ENCODE assay signal across 9 cellular contexts in the genomic region with DNA sequence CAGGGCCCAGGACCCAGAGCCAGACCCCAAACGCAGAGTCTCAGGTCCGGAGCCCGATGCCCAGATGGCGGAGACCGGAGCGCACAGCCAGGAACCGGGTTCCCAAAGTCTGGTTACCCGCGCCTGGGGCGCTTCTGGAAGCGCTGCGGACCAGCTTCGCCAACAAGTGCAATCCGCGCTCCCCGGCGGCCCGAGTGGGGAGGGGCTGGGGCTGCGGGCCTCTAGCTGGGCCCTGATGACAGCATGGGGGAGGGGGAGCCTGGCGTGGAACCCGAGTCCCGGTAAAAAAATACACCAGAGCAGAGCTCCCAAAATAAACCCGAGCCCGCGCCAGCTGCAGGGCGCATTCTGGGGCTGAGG. TPM values are rescaled to one million over a fixed set of nuclear protein-coding genes. Genes with fewer than 3 reads are reported as not detected.
DNase-seq lines count a peak whose midpoint lies in the region; ATAC-seq and TF ChIP-seq lines count a peak whose summit lies in the region.
"Had no signal": no experiment of that assay in that cellular context is flagged by ENCODE, and none has a peak within 500 bp of the region (broad histone marks: within the 10 kb centered on the region; RNA-seq: fewer than 3 reads in every experiment).

No MANE protein-coding gene starts in this region.

- DNase-seq in DMS53 (lab: John Stamatoyannopoulos, UW) = peak; percentile 43
- no peak for DNase-seq in DMS53 treated with DMSO at 0.1 percent for 48 hours (lab: John Stamatoyannopoulos, UW; ENCODE audit: unreplicated experiment)
- DNase-seq in stimulated activated naive B cell treated with anti-CD40 and anti-IgM and Interleukin-4, amounts not matched to agents 10 μg/mL and 1 μg/mL and 100 μg/mL, for 72 hours = no peak
- DNase-seq in activated CD4-positive, alpha-beta T cell treated with anti-CD3 and anti-CD28 coated beads, Interleukin-2, amount 10 ng/mL, durations not matched to agents 7 days and 5 days = no peak

- no peak for TF ChIP-seq POLR2A in GM18505 (IDR thresholded peaks at IDR 0.05; ENCODE audit: borderline replicate concordance, extremely low read depth, insufficient read depth, insufficient read length)

- H3K27me3 Mint-ChIP-seq in stimulated activated naive B cell treated with anti-CD40 and anti-IgM and Interleukin-4, amounts not matched to agents 10 μg/mL and 1 μg/mL and 100 μg/mL, for 72 hours = peaks cover 47 to 57% of the 10 kb centered on the region in 2 donors
- H3K27me3 Mint-ChIP-seq in activated CD4-positive, alpha-beta T cell treated with anti-CD3 and anti-CD28 coated beads, Interleukin-2, amount 10 ng/mL, durations not matched to agents 7 days and 5 days = peaks cover 41% of the 10 kb centered on the region

- peak overlapping the region; percentile 11 to 69 for H3K4me3 Mint-ChIP-seq in stimulated activated naive B cell treated with anti-CD40 and anti-IgM and Interleukin-4, amounts not matched to agents 10 μg/mL and 1 μg/mL and 100 μg/mL, for 72 hours
- H3K4me3 Mint-ChIP-seq in activated CD4-positive, alpha-beta T cell treated with anti-CD3 and anti-CD28 coated beads, Interleukin-2, amount 10 ng/mL, durations not matched to agents 7 days and 5 days = no peak overlapping the region

- H3K9me3 Mint-ChIP-seq in stimulated activated naive B cell treated with anti-CD40 and anti-IgM and Interleukin-4, amounts not matched to agents 10 μg/mL and 1 μg/mL and 100 μg/mL, for 72 hours = no peaks in the 10 kb centered on the region
- no peaks in the 10 kb centered on the region for H3K9me3 Mint-ChIP-seq in activated CD4-positive, alpha-beta T cell treated with anti-CD3 and anti-CD28 coated beads, Interleukin-2, amount 10 ng/mL, durations not matched to agents 7 days and 5 days
- H3K9me3 Mint-ChIP-seq: activated T-helper 17 cell treated with anti-CD3 and anti-CD28 coated beads, Interleukin-2, amount 50 U/mL, for 72 hours had no signal

- peak overlapping the region; percentile 65 for H3K27ac ChIP-seq in angular gyrus (ENCODE audit: low read depth, low read length)

- no peak for ATAC-seq in stimulated activated naive B cell treated with anti-CD40 and anti-IgM and Interleukin-4, amounts not matched to agents 10 μg/mL and 1 μg/mL and 100 μg/mL, for 72 hours (replicated peaks)
- ATAC-seq in HG03521 (IDR thresholded peaks at IDR 0.05; ENCODE audit: unreplicated experiment) (no peak), GM18505 (IDR thresholded peaks at IDR 0.05; ENCODE audit: unreplicated experiment) (no peak)

- CTCF ChIA-PET in activated CD4-positive, alpha-beta T cell treated with anti-CD3 and anti-CD28 coated beads, Interleukin-2, amount 10 ng/mL, durations not matched to agents 7 days and 5 days (lab: Charles Lee) = interaction anchor here (0.6 to 3.9 kb wide), 9 partner anchors 8 to 1211 kb away, joined by 3 to 31 read pairs (median 5); no protein-coding TSS in a partner anchor

- peaks cover 2% of the 10 kb centered on the region for H3K9me3 ChIP-seq in iPS-18c (ENCODE audit: control insufficient read depth, insufficient read depth, low read length)

- H3K27ac Mint-ChIP-seq in stimulated activated naive B cell treated with anti-CD40 and anti-IgM and Interleukin-4, amounts not matched to agents 10 μg/mL and 1 μg/mL and 100 μg/mL, for 72 hours = no peak overlapping the region
- no peak overlapping the region for H3K27ac Mint-ChIP-seq in activated CD4-positive, alpha-beta T cell treated with anti-CD3 and anti-CD28 coated beads, Interleukin-2, amount 10 ng/mL, durations not matched to agents 7 days and 5 days
- H3K27ac Mint-ChIP-seq: activated T-helper 17 cell treated with anti-CD3 and anti-CD28 coated beads, Interleukin-2, amount 50 U/mL, for 72 hours had no signal

- POLR2A ChIA-PET in activated CD4-positive, alpha-beta T cell treated with anti-CD3 and anti-CD28 coated beads, Interleukin-2, amount 10 ng/mL, durations not matched to agents 7 days and 5 days (lab: Charles Lee) = no interaction called here

- H3K4me1 Mint-ChIP-seq in stimulated activated naive B cell treated with anti-CD40 and anti-IgM and Interleukin-4, amounts not matched to agents 10 μg/mL and 1 μg/mL and 100 μg/mL, for 72 hours = peaks cover 16 to 48% of the 10 kb centered on the region in 2 donors
- peaks cover 15% of the 10 kb centered on the region for H3K4me1 Mint-ChIP-seq in activated CD4-positive, alpha-beta T cell treated with anti-CD3 and anti-CD28 coated beads, Interleukin-2, amount 10 ng/mL, durations not matched to agents 7 days and 5 days

- peak overlapping the region; percentile 46 for H3K4me3 ChIP-seq in iPS-18c (ENCODE audit: insufficient read depth, low read depth, low read length)

- H3K36me3 Mint-ChIP-seq in stimulated activated naive B cell treated with anti-CD40 and anti-IgM and Interleukin-4, amounts not matched to agents 10 μg/mL and 1 μg/mL and 100 μg/mL, for 72 hours = no peaks in the 10 kb centered on the region
- no peaks in the 10 kb centered on the region for H3K36me3 Mint-ChIP-seq in activated CD4-positive, alpha-beta T cell treated with anti-CD3 and anti-CD28 coated beads, Interleukin-2, amount 10 ng/mL, durations not matched to agents 7 days and 5 days (ENCODE audit: low read depth)

RNA-seq across cellular contexts. Expression of gene NT5C1A, which starts 0.5 kb away (rescaled TPM):
- not detected for total RNA-seq in activated CD4-positive, alpha-beta T cell treated with anti-CD3 and anti-CD28 coated beads, Interleukin-2, amount 10 ng/mL, durations not matched to agents 7 days and 5 days
- total RNA-seq: activated T-helper 17 cell treated with anti-CD3 and anti-CD28 coated beads, Interleukin-2, amount 50 U/mL, for 72 hours had no signal

RNA-seq across cellular contexts. Expression of gene HPCAL4, which starts 19.8 kb away (rescaled TPM):
- 1 to 10 TPM; 2.0 TPM for total RNA-seq in activated CD4-positive, alpha-beta T cell treated with anti-CD3 and anti-CD28 coated beads, Interleukin-2, amount 10 ng/mL, durations not matched to agents 7 days and 5 days

RNA-seq across cellular contexts. Expression of gene HEYL, which starts 32.0 kb away (rescaled TPM):
- not detected for total RNA-seq in activated CD4-positive, alpha-beta T cell treated with anti-CD3 and anti-CD28 coated beads, Interleukin-2, amount 10 ng/mL, durations not matched to agents 7 days and 5 days
